In the genomic region with DNA sequence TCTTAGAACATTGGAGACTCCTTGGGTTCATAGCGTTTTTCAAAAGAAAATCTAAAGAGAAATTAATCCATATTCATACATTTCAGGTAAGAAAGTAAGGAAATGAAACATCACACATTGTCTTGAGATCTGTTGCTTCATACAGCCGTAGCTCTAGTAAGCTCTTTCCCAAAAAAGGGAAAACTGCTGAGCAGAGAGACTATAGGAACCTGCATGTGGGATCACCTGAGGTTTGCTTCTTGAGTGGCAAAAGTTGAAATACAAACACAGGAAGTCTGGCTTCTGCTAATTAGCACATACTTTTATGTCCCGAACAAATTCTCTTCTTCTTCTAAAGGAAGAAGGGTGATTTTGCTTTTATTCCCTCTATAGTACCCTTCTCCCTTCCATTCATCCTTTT, we compare ENCODE assay signal across 23 cellular contexts. TPM values are rescaled to one million over a fixed set of nuclear protein-coding genes. Genes with fewer than 3 reads are reported as not detected.
DNase-seq lines count a peak whose midpoint lies in the region; ATAC-seq and TF ChIP-seq lines count a peak whose summit lies in the region.
"Had no signal": no experiment of that assay in that cellular context is flagged by ENCODE, and none has a peak within 500 bp of the region (broad histone marks: within the 10 kb centered on the region; RNA-seq: fewer than 3 reads in every experiment).

No MANE protein-coding gene starts in this region.

- WGBS in tibial nerve, 2 donors = 76 to 78% methylated on average over 3 of the region's 3 CpGs

- no peak overlapping the region for H2AFZ ChIP-seq in GM23338
- H2AFZ ChIP-seq: neural progenitor cell had no signal

- no peaks in the 10 kb centered on the region for H3F3A ChIP-seq in GM23338 (replicated peaks; ENCODE audit: low read depth)

- in situ Hi-C loops in brain microvascular endothelial cell (cut with HindIII; ENCODE audit: low pct_ligation_motif_present, low sequenced_read_pairs) = no loop called here

- H3K4me1 ChIP-seq in GM23338 (ENCODE audit: insufficient read depth) = no peaks in the 10 kb centered on the region
- peaks cover 29% of the 10 kb centered on the region for H3K4me1 ChIP-seq in lower lobe of right lung
- H3K4me1 ChIP-seq in tibial nerve = no peaks in the 10 kb centered on the region
- H3K4me1 ChIP-seq: breast epithelium, neural progenitor cell, upper lobe of right lung had no signal

- H3K9me2 ChIP-seq in GM23338 (ENCODE audit: insufficient read depth) = no peaks in the 10 kb centered on the region

- peak overlapping the region; percentile 59 for H3K27ac ChIP-seq in AG04450 (ENCODE audit: low read depth, low read length)
- H3K27ac ChIP-seq in GM23338 (ENCODE audit: low read depth) = peak overlapping the region; percentile 11; the same call in 1 of the 2 replicates
- peak overlapping the region; percentile 79 for H3K27ac ChIP-seq in brain microvascular endothelial cell
- peak overlapping the region; percentile 28 for H3K27ac ChIP-seq in lower lobe of right lung
- H3K27ac ChIP-seq in tibial nerve = peak overlapping the region in 1 of 4 donors; percentile 42
- H3K27ac ChIP-seq: breast epithelium, neural progenitor cell, SJCRH30 had no signal

- no peak for TF ChIP-seq EP300 in tibial nerve (IDR thresholded peaks at IDR 0.05)

- H3K27me3 ChIP-seq in AG04450 (ENCODE audit: control insufficient read depth, insufficient read depth, low read length) (no peaks in the 10 kb centered on the region), GM23338 (ENCODE audit: insufficient read depth) (no peaks in the 10 kb centered on the region), brain microvascular endothelial cell (replicated peaks) (no peaks in the 10 kb centered on the region), lower lobe of right lung (ENCODE audit: low read depth) (no peaks in the 10 kb centered on the region), tibial nerve (no peaks in the 10 kb centered on the region)
- H3K27me3 ChIP-seq: breast epithelium, foreskin keratinocyte, neural progenitor cell, SJCRH30, upper lobe of right lung had no signal

- H3K4me3 ChIP-seq in AG04450 (ENCODE audit: low read depth, low read length) = no peak overlapping the region
- H3K4me3 ChIP-seq in GM23338 = no peak overlapping the region
- no peak overlapping the region for H3K4me3 ChIP-seq in brain microvascular endothelial cell (ENCODE audit: low read depth, low read length)
- no peak overlapping the region for H3K4me3 ChIP-seq in lower lobe of right lung
- no peak overlapping the region for H3K4me3 ChIP-seq in tibial nerve
- H3K4me3 ChIP-seq: breast epithelium, neural progenitor cell, SJCRH30, upper lobe of right lung had no signal

- TF ChIP-seq CTCF in AG04450 (IDR thresholded peaks at IDR 0.05; ENCODE audit: low read depth, low read length) (no peak), GM23338 (conservative IDR thresholded peaks at IDR 0.05; ENCODE audit: low read depth in 2 of 2) (no peak), brain microvascular endothelial cell (IDR thresholded peaks at IDR 0.05; ENCODE audit: low read depth, low read length, missing control alignments) (no peak), lower lobe of right lung (IDR thresholded peaks at IDR 0.05) (no peak), tibial nerve (IDR thresholded peaks at IDR 0.05) (no peak)

- H3K4me2 ChIP-seq in GM23338 = no peak overlapping the region
- H3K4me2 ChIP-seq: neural progenitor cell had no signal

- no peak overlapping the region for H3K4me3 Mint-ChIP-seq in GM23338
- H3K4me3 Mint-ChIP-seq: activated naive CD8-positive, alpha-beta T cell treated with anti-CD3 and anti-CD28 coated beads, Interleukin-2, amount 50 U/mL, for 24 hours; neural progenitor cell; stimulated activated naive CD8-positive, alpha-beta T cell treated with anti-CD3 and anti-CD28 coated beads, Interleukin-15, amount 100 ng/mL, for 72 hours; T-helper 17 cell had no signal

- intact Hi-C loops in lower lobe of right lung (cut with DNase I) = no loop called here

- no peaks in the 10 kb centered on the region for H3K79me2 ChIP-seq in GM23338 (replicated peaks; ENCODE audit: insufficient read depth)

- no peaks in the 10 kb centered on the region for H3K27me3 Mint-ChIP-seq in GM23338 (ENCODE audit: insufficient read depth, low read depth, poor library complexity)
- H3K27me3 Mint-ChIP-seq: activated naive CD8-positive, alpha-beta T cell treated with anti-CD3 and anti-CD28 coated beads, Interleukin-2, amount 50 U/mL, for 24 hours; stimulated activated naive CD8-positive, alpha-beta T cell treated with anti-CD3 and anti-CD28 coated beads, Interleukin-15, amount 100 ng/mL, for 72 hours; T-helper 17 cell had no signal

- H3K27ac Mint-ChIP-seq in GM23338 = peak overlapping the region; percentile 79; the same call in 1 of the 2 replicates
- H3K27ac Mint-ChIP-seq: activated naive CD8-positive, alpha-beta T cell treated with anti-CD3 and anti-CD28 coated beads, Interleukin-2, amount 50 U/mL, for 24 hours; neural progenitor cell; T-helper 17 cell had no signal

- H3K9me3 Mint-ChIP-seq in GM23338 = no peaks in the 10 kb centered on the region; the same call in 2 of the 3 replicates

- POLR2A ChIA-PET in AG04450 (lab: Yijun Ruan, JAX) = no interaction called here

- peaks cover 6% of the 10 kb centered on the region; the same call in 2 of the 3 replicates for H3K4me1 Mint-ChIP-seq in GM23338
- H3K4me1 Mint-ChIP-seq: neural progenitor cell had no signal

- no peaks in the 10 kb centered on the region for H4K20me1 ChIP-seq in GM23338 (replicated peaks; ENCODE audit: insufficient read depth)

- DNase-seq in AG04450 (ENCODE audit: low read depth, low spot score) (no peak), GM23338 (ENCODE audit: low spot score) (peak; percentile 15), brain microvascular endothelial cell (no peak), lower lobe of right lung (no peak), tibial nerve (ENCODE audit: low spot score in 2 of 2) (no peak), SIG-M5 treated with dmso at 0.1 percent for 504 hours (lab: John Stamatoyannopoulos, UW; ENCODE audit: unreplicated experiment) (no peak)
- DNase-seq in activated naive CD4-positive, alpha-beta T cell (lab: John Stamatoyannopoulos, UW) = no peak
- DNase-seq: activated CD4-positive, alpha-beta T cell treated with anti-CD3 and anti-CD28 coated beads, Interleukin-2, amount 50 U/mL, for 1 hour; activated effector memory CD4-positive, alpha-beta T cell treated with Interleukin-2 at 50 U/mL for 16 hours; activated naive CD8-positive, alpha-beta T cell treated with anti-CD3 and anti-CD28 coated beads, Interleukin-2, amount 50 U/mL, for 24 hours; EL; foreskin keratinocyte; HCEC 1CT; NCI-H1417; NCI-H524 treated with DMSO at 0.1 percent for 48 hours; SJCRH30; stimulated activated CD4-positive, alpha-beta T cell treated with anti-CD3 and anti-CD28 coated beads, Interleukin-4, amount 100 ng/mL, for 4 hours; stimulated activated naive CD8-positive, alpha-beta T cell treated with anti-CD3 and anti-CD28 coated beads, Interleukin-15, amount 100 ng/mL, for 72 hours; T-helper 17 cell; upper lobe of right lung had no signal

- H3K36me3 ChIP-seq in GM23338 (ENCODE audit: insufficient read depth) = no peaks in the 10 kb centered on the region
- no peaks in the 10 kb centered on the region for H3K36me3 ChIP-seq in brain microvascular endothelial cell (replicated peaks)
- H3K36me3 ChIP-seq in lower lobe of right lung = no peaks in the 10 kb centered on the region
- H3K36me3 ChIP-seq in tibial nerve = peaks cover 0 to 35% (median 0%) of the 10 kb centered on the region in 3 donors
- H3K36me3 ChIP-seq: breast epithelium, upper lobe of right lung had no signal

- no peak for TF ChIP-seq POLR2A in tibial nerve (IDR thresholded peaks at IDR 0.05)

- peaks cover 14% of the 10 kb centered on the region; the same call in 2 of the 3 replicates for H3K36me3 Mint-ChIP-seq in GM23338 (ENCODE audit: low read depth)

- ATAC-seq in GM23338 = no peak
- no peak for ATAC-seq in lower lobe of right lung
- ATAC-seq in HG02642 (IDR thresholded peaks at IDR 0.05; ENCODE audit: poor library complexity, unreplicated experiment) = no peak
- ATAC-seq: activated naive CD8-positive, alpha-beta T cell treated with anti-CD3 and anti-CD28 coated beads, Interleukin-2, amount 50 U/mL, for 24 hours; foreskin keratinocyte; stimulated activated naive CD8-positive, alpha-beta T cell treated with anti-CD3 and anti-CD28 coated beads, Interleukin-15, amount 100 ng/mL, for 72 hours; T-helper 17 cell; upper lobe of right lung had no signal

- peaks cover 3% of the 10 kb centered on the region; the same call in 1 of the 2 replicates for H3K9me3 ChIP-seq in AG04450 (ENCODE audit: control insufficient read depth, insufficient read depth, low read length)
- H3K9me3 ChIP-seq in lower lobe of right lung = no peaks in the 10 kb centered on the region
- H3K9me3 ChIP-seq in tibial nerve = peaks cover 0 to 11% (median under 1%) of the 10 kb centered on the region in 4 donors
- H3K9me3 ChIP-seq: breast epithelium, SJCRH30, upper lobe of right lung had no signal

- CTCF ChIA-PET in AG04450 (lab: Charles Lee) = interaction anchor here (0.5 kb wide), 1 partner anchor 10 kb away, joined by 3 read pairs; no protein-coding TSS in a partner anchor

TF ChIP-seq in GM23338, 12 proteins besides CTCF, POLR2A, EP300 and RAD21 (continues in another document):
- TF ChIP-seq STAT1 (IDR thresholded peaks at IDR 0.05; ENCODE audit: unreplicated experiment) (no peak), ETS1 (IDR thresholded peaks at IDR 0.05) (no peak), CREB1 (CRISPR knock-in tag; IDR thresholded peaks at IDR 0.05; ENCODE audit: low read depth) (no peak), EZH2 (IDR thresholded peaks at IDR 0.05; ENCODE audit: low read depth, unreplicated experiment) (no peak), ZNF331 (CRISPR knock-in tag; IDR thresholded peaks at IDR 0.05; ENCODE audit: low read depth) (no peak), ZNF114 (CRISPR knock-in tag; IDR thresholded peaks at IDR 0.05) (no peak), EZH2phosphoT487 (IDR thresholded peaks at IDR 0.05; ENCODE audit: unreplicated experiment) (no peak), NANOG (IDR thresholded peaks at IDR 0.05; ENCODE audit: borderline replicate concordance) (no peak)

RNA-seq across cellular contexts. Expression of gene MRPL1, which starts 57.7 kb away (rescaled TPM):
- 30.9 and 49.9 TPM in 2 replicates for polyA plus RNA-seq in AG04450 (2011; rRNA removed)
- 4.9 and 9.3 TPM in 2 replicates for polyA minus RNA-seq in AG04450 (2011; rRNA and poly(A)+ RNA removed)
- total RNA-seq in GM23338 (2014; rRNA removed; shearing (Covaris generic)) = 29.2 and 64.4 TPM in 2 replicates
- polyA plus RNA-seq in GM23338 (2016; fragmentation: Nextera tagmentation; extraction: Ambion mirVana) = 45.7 and 46.5 TPM in 2 replicates
- 25.8 TPM for total RNA-seq in lower lobe of right lung
- 10 to 100 TPM; 21.0 to 32.3 (median 26.9) TPM for total RNA-seq in tibial nerve
